15 cellular contexts compared by ENCODE assay signal in genomic region chr7:1856161-1856965, GRCh38.
A peak's percentile ranks its signal among the peaks of the same experiment; 100 is the strongest.
DNase-seq lines count a peak whose midpoint lies in the region; ATAC-seq and TF ChIP-seq lines count a peak whose summit lies in the region.
"Had no signal": no experiment of that assay in that cellular context is flagged by ENCODE, and none has a peak within 500 bp of the region (broad histone marks: within the 10 kb centered on the region; RNA-seq: fewer than 3 reads in every experiment).

No MANE protein-coding gene starts in this region.

- POLR2A ChIA-PET in CD4-positive, alpha-beta T cell (lab: Charles Lee) = no interaction called here

- no peaks in the 10 kb centered on the region for H3K27me3 Mint-ChIP-seq in CD4-positive, alpha-beta T cell
- H3K27me3 Mint-ChIP-seq in endodermal cell (ENCODE audit: insufficient read depth) = no peaks in the 10 kb centered on the region
- H3K27me3 Mint-ChIP-seq: memory B cell had no signal

- no peaks in the 10 kb centered on the region for H3K9me3 Mint-ChIP-seq in CD4-positive, alpha-beta T cell
- H3K9me3 Mint-ChIP-seq in endodermal cell = no peaks in the 10 kb centered on the region
- H3K9me3 Mint-ChIP-seq: memory B cell had no signal

- H3K36me3 ChIP-seq in endodermal cell (ENCODE audit: control insufficient read depth, insufficient read depth, low read length) (no peaks in the 10 kb centered on the region), mucosa of descending colon (ENCODE audit: low read depth) (no peaks in the 10 kb centered on the region)

- H3K4me3 ChIP-seq in endodermal cell (ENCODE audit: low read length) = no peak overlapping the region
- no peak overlapping the region for H3K4me3 ChIP-seq in mucosa of descending colon
- H3K4me3 ChIP-seq: GM12878 had no signal

- no peak for DNase-seq in CD4-positive, alpha-beta T cell
- peak; percentile 22 for DNase-seq in NCI-H82 treated with DMSO at 0.1 percent for 48 hours (lab: John Stamatoyannopoulos, UW; ENCODE audit: unreplicated experiment)
- DNase-seq in endodermal cell = peak; percentile 44
- DNase-seq in mucosa of descending colon = peak in 2 of 3 donors; percentile 18 to 33
- DNase-seq in activated T-cell treated with anti-CD3 and anti-CD28 coated beads for 4 hours = no peak
- no peak for DNase-seq in NCI-H1092 treated with DMSO at 0.1 percent for 48 hours (lab: John Stamatoyannopoulos, UW)
- no peak for DNase-seq in putamen (ENCODE audit: low spot score)
- DNase-seq in foreskin melanocyte = no peak
- DNase-seq: EL, NCI-H1930, NCI-H526 treated with DMSO at 0.1 percent for 48 hours, occipital lobe, RPMI8226 had no signal

- 86 to 87% methylated on average over 16 to 46 of the region's 46 CpGs for WGBS in endodermal cell (ENCODE audit: insufficient coverage in 1 of 2, insufficient read length in 1 of 2), 2 experiments

- no peak overlapping the region for H3K27ac ChIP-seq in CD4-positive, alpha-beta T cell (ENCODE audit: low read depth, low read length)
- no peak overlapping the region for H3K27ac ChIP-seq in endodermal cell (ENCODE audit: low read depth, low read length)

- no peak overlapping the region for H3K4me3 Mint-ChIP-seq in CD4-positive, alpha-beta T cell
- no peak overlapping the region for H3K4me3 Mint-ChIP-seq in endodermal cell
- H3K4me3 Mint-ChIP-seq: memory B cell had no signal

- intact Hi-C loops in CD4-positive, alpha-beta T cell (cut with DNase I, micrococcal nuclease) = no loop called here
- intact Hi-C loops in mucosa of descending colon (cut with DNase I, micrococcal nuclease) = no loop called here

- H3K9ac ChIP-seq in endodermal cell (ENCODE audit: extremely low read depth, low read length, poor library complexity, severe bottlenecking) = no peak overlapping the region

- H3K27ac Mint-ChIP-seq in CD4-positive, alpha-beta T cell = peak overlapping the region; percentile 80
- no peak overlapping the region for H3K27ac Mint-ChIP-seq in endodermal cell
- H3K27ac Mint-ChIP-seq: memory B cell had no signal

- no peaks in the 10 kb centered on the region for H3K9me3 ChIP-seq in CD4-positive, alpha-beta T cell (ENCODE audit: control insufficient read depth, low read length)
- H3K9me3 ChIP-seq in endodermal cell (ENCODE audit: control insufficient read depth, low read length) = no peaks in the 10 kb centered on the region
- H3K9me3 ChIP-seq in mucosa of descending colon = no peaks in the 10 kb centered on the region

- CTCF ChIA-PET in CD4-positive, alpha-beta T cell (lab: Charles Lee) = no interaction called here

- peaks cover 25% of the 10 kb centered on the region for H3K4me1 Mint-ChIP-seq in CD4-positive, alpha-beta T cell (ENCODE audit: low read depth)
- no peaks in the 10 kb centered on the region for H3K4me1 Mint-ChIP-seq in endodermal cell
- H3K4me1 Mint-ChIP-seq: memory B cell had no signal

- no peak for ATAC-seq in CD4-positive, alpha-beta T cell (ENCODE audit: poor library complexity)
- ATAC-seq in mucosa of descending colon = no peak
- ATAC-seq: GM12878 had no signal

- H3K36me3 Mint-ChIP-seq in CD4-positive, alpha-beta T cell (ENCODE audit: low read depth) = peaks cover 25% of the 10 kb centered on the region
- H3K36me3 Mint-ChIP-seq in endodermal cell (ENCODE audit: low read depth) = no peaks in the 10 kb centered on the region
- H3K36me3 Mint-ChIP-seq: memory B cell had no signal

- TF ChIP-seq CTCF in CD4-positive, alpha-beta T cell (IDR thresholded peaks at IDR 0.05) = no peak
- TF ChIP-seq CTCF in endodermal cell (conservative IDR thresholded peaks at IDR 0.05) (no peak), mucosa of descending colon (IDR thresholded peaks at IDR 0.05) (no peak)

- H3K4me1 ChIP-seq in endodermal cell (ENCODE audit: control insufficient read depth, insufficient read depth, low read length) = no peaks in the 10 kb centered on the region
- no peaks in the 10 kb centered on the region for H3K4me1 ChIP-seq in mucosa of descending colon (ENCODE audit: low read depth)

- H3K27me3 ChIP-seq in CD4-positive, alpha-beta T cell (ENCODE audit: control insufficient read depth, insufficient read depth, low read length) = no peaks in the 10 kb centered on the region
- H3K27me3 ChIP-seq in endodermal cell (ENCODE audit: control insufficient read depth, insufficient read depth, low read length, poor library complexity, severe bottlenecking) = no peaks in the 10 kb centered on the region

Comparison
In these comparisons a context has a peak if more than half of its experiments do, and no peak if none do; other contexts are left out.
1. DNase-seq: peak in NCI-H82 treated with DMSO at 0.1 percent for 48 hours (single experiment), endodermal cell (single experiment) and mucosa of descending colon (2 of 3); none in CD4-positive, alpha-beta T cell (0 of 10), activated T-cell treated with anti-CD3 and anti-CD28 coated beads for 4 hours (single experiment), NCI-H1092 treated with DMSO at 0.1 percent for 48 hours (single experiment), putamen (single experiment) and foreskin melanocyte (single experiment).